ENCODE assay signal across 19 cellular contexts in genomic region chr16:57986196-57986595, GRCh38. TPM values are rescaled to one million over a fixed set of nuclear protein-coding genes. Genes with fewer than 3 reads are reported as not detected.
A peak's percentile ranks its signal among the peaks of the same experiment; 100 is the strongest.
DNase-seq lines count a peak whose midpoint lies in the region; ATAC-seq and TF ChIP-seq lines count a peak whose summit lies in the region.
"Had no signal": no experiment of that assay in that cellular context is flagged by ENCODE, and none has a peak within 500 bp of the region (broad histone marks: within the 10 kb centered on the region; RNA-seq: fewer than 3 reads in every experiment).

No MANE protein-coding gene starts in this region.

- H3F3A ChIP-seq in smooth muscle cell (ENCODE audit: low read depth), result no peaks in the 10 kb centered on the region

- H3K4me1 Mint-ChIP-seq in activated T-cell treated with anti-CD3 and anti-CD28 coated beads, Interleukin-2, amount 50 U/mL, for 72 hours (ENCODE audit: low read depth), result peaks cover 17% of the 10 kb centered on the region
- H3K4me1 Mint-ChIP-seq in activated CD8-positive, alpha-beta T cell treated with anti-CD3 and anti-CD28 coated beads, Interleukin-2, amount 10 ng/mL, durations not matched to agents 7 days and 5 days (ENCODE audit: low read depth), result peaks cover 11% of the 10 kb centered on the region
- H3K4me1 Mint-ChIP-seq in immature natural killer cell, result peaks cover 12 to 13% of the 10 kb centered on the region in 2 donors

- no peaks in the 10 kb centered on the region for H3K36me3 ChIP-seq in smooth muscle cell (ENCODE audit: low read depth)
- H3K36me3 ChIP-seq: breast epithelium, ovary, SJCRH30 had no signal

- WGBS in smooth muscle cell (ENCODE audit: low lambda C conversion rate), result 71% methylated on average over 9 of the region's 9 CpGs

- peaks cover 0 to 1% of the 10 kb centered on the region in 2 donors for H3K36me3 Mint-ChIP-seq in activated T-cell treated with anti-CD3 and anti-CD28 coated beads, Interleukin-2, amount 50 U/mL, for 72 hours (ENCODE audit: insufficient read depth in 2 of 2)
- H3K36me3 Mint-ChIP-seq in activated CD8-positive, alpha-beta T cell treated with anti-CD3 and anti-CD28 coated beads, Interleukin-2, amount 10 ng/mL, durations not matched to agents 7 days and 5 days (ENCODE audit: low read depth), result no peaks in the 10 kb centered on the region
- H3K36me3 Mint-ChIP-seq in immature natural killer cell, result no peaks in the 10 kb centered on the region

- peak overlapping the region; percentile 25 to 93 for H3K4me3 Mint-ChIP-seq in activated T-cell treated with anti-CD3 and anti-CD28 coated beads, Interleukin-2, amount 50 U/mL, for 72 hours
- H3K4me3 Mint-ChIP-seq in activated CD8-positive, alpha-beta T cell treated with anti-CD3 and anti-CD28 coated beads, Interleukin-2, amount 10 ng/mL, durations not matched to agents 7 days and 5 days, result peak overlapping the region; percentile 82
- H3K4me3 Mint-ChIP-seq in immature natural killer cell, result peak overlapping the region in 4 of 5 donors; percentile 36 to 64 (median 56)

- peaks cover 11% of the 10 kb centered on the region for H3K27me3 ChIP-seq in smooth muscle cell (ENCODE audit: low read depth)
- H3K27me3 ChIP-seq: breast epithelium, ovary, SJCRH30 had no signal

- H3K27ac Mint-ChIP-seq in activated T-cell treated with anti-CD3 and anti-CD28 coated beads, Interleukin-2, amount 50 U/mL, for 72 hours, result no peak overlapping the region
- no peak overlapping the region for H3K27ac Mint-ChIP-seq in activated CD8-positive, alpha-beta T cell treated with anti-CD3 and anti-CD28 coated beads, Interleukin-2, amount 10 ng/mL, durations not matched to agents 7 days and 5 days
- H3K27ac Mint-ChIP-seq in immature natural killer cell, result no peak overlapping the region

- no peaks in the 10 kb centered on the region for H3K9me3 ChIP-seq in smooth muscle cell (replicated peaks; ENCODE audit: low read depth)
- H3K9me3 ChIP-seq: A549, breast epithelium, ovary, SJCRH30 had no signal

- H3K9me3 Mint-ChIP-seq in activated T-cell treated with anti-CD3 and anti-CD28 coated beads, Interleukin-2, amount 50 U/mL, for 72 hours, result no peaks in the 10 kb centered on the region
- no peaks in the 10 kb centered on the region for H3K9me3 Mint-ChIP-seq in activated CD8-positive, alpha-beta T cell treated with anti-CD3 and anti-CD28 coated beads, Interleukin-2, amount 10 ng/mL, durations not matched to agents 7 days and 5 days (ENCODE audit: insufficient read depth)
- no peaks in the 10 kb centered on the region for H3K9me3 Mint-ChIP-seq in immature natural killer cell

- no peaks in the 10 kb centered on the region for H3K79me2 ChIP-seq in smooth muscle cell (ENCODE audit: low read depth)

- TF ChIP-seq CTCF in smooth muscle cell (IDR thresholded peaks at IDR 0.05; ENCODE audit: borderline replicate concordance, insufficient read depth, poor library complexity, severe bottlenecking), result no peak

- ATAC-seq in activated T-cell treated with anti-CD3 and anti-CD28 coated beads, Interleukin-2, amount 50 U/mL, for 72 hours (replicated peaks in 1 of 2), result no peak
- ATAC-seq in activated CD8-positive, alpha-beta T cell treated with anti-CD3 and anti-CD28 coated beads, Interleukin-2, amount 10 ng/mL, durations not matched to agents 7 days and 5 days, result no peak
- ATAC-seq: A549 had no signal

- H3K4me1 ChIP-seq in smooth muscle cell (ENCODE audit: low read depth), result peaks cover 6% of the 10 kb centered on the region

- H3K27ac ChIP-seq in smooth muscle cell (ENCODE audit: low read depth), result no peak overlapping the region
- H3K27ac ChIP-seq: A549, SJCRH30 had no signal

- no peaks in the 10 kb centered on the region for H3K27me3 Mint-ChIP-seq in activated T-cell treated with anti-CD3 and anti-CD28 coated beads, Interleukin-2, amount 50 U/mL, for 72 hours (ENCODE audit: low read depth)
- H3K27me3 Mint-ChIP-seq in activated CD8-positive, alpha-beta T cell treated with anti-CD3 and anti-CD28 coated beads, Interleukin-2, amount 10 ng/mL, durations not matched to agents 7 days and 5 days (ENCODE audit: low read depth), result peaks cover 15% of the 10 kb centered on the region
- H3K27me3 Mint-ChIP-seq in immature natural killer cell (ENCODE audit: low read depth in 3 of 3), result no peaks in the 10 kb centered on the region

- DNase-seq in activated T-cell treated with anti-CD3 and anti-CD28 coated beads, Interleukin-2, amount 50 U/mL, for 72 hours, result no peak
- no peak for DNase-seq in activated T-cell treated with anti-CD3 and anti-CD28 coated beads, Interleukin-2, amount 50 U/mL, for 1 hour
- DNase-seq in activated CD8-positive, alpha-beta T cell treated with anti-CD3 and anti-CD28 coated beads, Interleukin-2, amount 10 ng/mL, durations not matched to agents 7 days and 5 days, result no peak
- DNase-seq in immature natural killer cell (no peak), smooth muscle cell (lab: John Stamatoyannopoulos, UW; ENCODE audit: unreplicated experiment) (no peak), NCI-H2081 treated with DMSO at 0.1 percent for 48 hours (lab: John Stamatoyannopoulos, UW) (no peak), iPS-NIHi7 (ENCODE audit: extremely low spot score) (no peak), T1000 (lab: John Stamatoyannopoulos, UW) (no peak)
- DNase-seq: activated CD4-positive, alpha-beta T cell treated with anti-CD3 and anti-CD28 coated beads, Interleukin-2, amount 50 U/mL, for 1 hour; effector CD4-positive, alpha-beta T cell; hippocampal formation; NCI-H146; SJCRH30; small intestine; stimulated activated naive CD4-positive, alpha-beta T cell had no signal

- no peaks in the 10 kb centered on the region for H4K20me1 ChIP-seq in smooth muscle cell (ENCODE audit: low read depth)

- POLR2A ChIA-PET in activated CD8-positive, alpha-beta T cell treated with anti-CD3 and anti-CD28 coated beads, Interleukin-2, amount 10 ng/mL, durations not matched to agents 7 days and 5 days (lab: Charles Lee), result no interaction called here

- H3K4me3 ChIP-seq in smooth muscle cell, result peak overlapping the region; percentile 59
- H3K4me3 ChIP-seq: A549, SJCRH30 had no signal

- H3K4me2 ChIP-seq in smooth muscle cell, result no peak overlapping the region
- H3K4me2 ChIP-seq: A549 had no signal

- no peak overlapping the region for H3K9ac ChIP-seq in smooth muscle cell (ENCODE audit: low read depth)

- H2AFZ ChIP-seq in smooth muscle cell (ENCODE audit: low read depth), result no peak overlapping the region

- CTCF ChIA-PET in activated CD8-positive, alpha-beta T cell treated with anti-CD3 and anti-CD28 coated beads, Interleukin-2, amount 10 ng/mL, durations not matched to agents 7 days and 5 days (lab: Charles Lee), result no interaction called here

RNA-seq across cellular contexts. Expression of gene ZNF319, which starts 14.3 kb away (rescaled TPM):
- 10 to 100 TPM; 12.0 to 12.7 TPM for total RNA-seq in activated T-cell treated with anti-CD3 and anti-CD28 coated beads, Interleukin-2, amount 50 U/mL, for 72 hours
- 10 to 100 TPM; 16.6 to 17.0 TPM for total RNA-seq in activated CD8-positive, alpha-beta T cell treated with anti-CD3 and anti-CD28 coated beads, Interleukin-2, amount 10 ng/mL, durations not matched to agents 7 days and 5 days
- polyA plus RNA-seq in immature natural killer cell (10 to 100 TPM in 2 of 3 donors, 1 to 10 TPM in 1; 6.8 to 31.2 (median 10.3) TPM), smooth muscle cell (4.0 and 5.0 TPM in 2 replicates)
- 1.0 and 3.1 TPM in 2 replicates for total RNA-seq in smooth muscle cell

RNA-seq across cellular contexts. Expression of gene USB1, which starts 15.0 kb away (rescaled TPM):
- total RNA-seq in activated T-cell treated with anti-CD3 and anti-CD28 coated beads, Interleukin-2, amount 50 U/mL, for 72 hours, result 10 to 100 TPM; 38.9 to 45.0 TPM
- 10 to 100 TPM; 67.0 to 68.6 TPM for total RNA-seq in activated CD8-positive, alpha-beta T cell treated with anti-CD3 and anti-CD28 coated beads, Interleukin-2, amount 10 ng/mL, durations not matched to agents 7 days and 5 days
- 100 to 1,000 TPM in 1 of 3 donors, 10 to 100 TPM in 2; 43.3 to 104 (median 88.7) TPM for polyA plus RNA-seq in immature natural killer cell
- 13.9 and 26.9 TPM in 2 replicates for total RNA-seq in smooth muscle cell
- polyA plus RNA-seq in smooth muscle cell, result 44.1 and 56.6 TPM in 2 replicates

RNA-seq across cellular contexts. Expression of gene CNGB1, which starts 15.3 kb away (rescaled TPM):
- total RNA-seq in activated T-cell treated with anti-CD3 and anti-CD28 coated beads, Interleukin-2, amount 50 U/mL, for 72 hours, result not detected
- not detected for total RNA-seq in activated CD8-positive, alpha-beta T cell treated with anti-CD3 and anti-CD28 coated beads, Interleukin-2, amount 10 ng/mL, durations not matched to agents 7 days and 5 days
- not detected for polyA plus RNA-seq in immature natural killer cell
- not detected in 2 replicates for total RNA-seq in smooth muscle cell
- polyA plus RNA-seq in smooth muscle cell, result not detected in 2 replicates
- total RNA-seq: breast epithelium, lower leg skin, SJCRH30 had no signal
- polyA plus RNA-seq: ovary had no signal

RNA-seq across cellular contexts. Expression of gene MMP15, which starts 39.4 kb away (rescaled TPM):
- under 1 TPM; 0.76 to 0.84 TPM for total RNA-seq in activated T-cell treated with anti-CD3 and anti-CD28 coated beads, Interleukin-2, amount 50 U/mL, for 72 hours
- under 1 TPM; 0.50 to 0.61 TPM for total RNA-seq in activated CD8-positive, alpha-beta T cell treated with anti-CD3 and anti-CD28 coated beads, Interleukin-2, amount 10 ng/mL, durations not matched to agents 7 days and 5 days
- polyA plus RNA-seq in immature natural killer cell (under 1 TPM in 1 of 3 donors, not detected in 2; 0.04 TPM), smooth muscle cell (4.2 and 5.2 TPM in 2 replicates)
- 2.3 and 2.5 TPM in 2 replicates for total RNA-seq in smooth muscle cell
